In the genomic region with DNA sequence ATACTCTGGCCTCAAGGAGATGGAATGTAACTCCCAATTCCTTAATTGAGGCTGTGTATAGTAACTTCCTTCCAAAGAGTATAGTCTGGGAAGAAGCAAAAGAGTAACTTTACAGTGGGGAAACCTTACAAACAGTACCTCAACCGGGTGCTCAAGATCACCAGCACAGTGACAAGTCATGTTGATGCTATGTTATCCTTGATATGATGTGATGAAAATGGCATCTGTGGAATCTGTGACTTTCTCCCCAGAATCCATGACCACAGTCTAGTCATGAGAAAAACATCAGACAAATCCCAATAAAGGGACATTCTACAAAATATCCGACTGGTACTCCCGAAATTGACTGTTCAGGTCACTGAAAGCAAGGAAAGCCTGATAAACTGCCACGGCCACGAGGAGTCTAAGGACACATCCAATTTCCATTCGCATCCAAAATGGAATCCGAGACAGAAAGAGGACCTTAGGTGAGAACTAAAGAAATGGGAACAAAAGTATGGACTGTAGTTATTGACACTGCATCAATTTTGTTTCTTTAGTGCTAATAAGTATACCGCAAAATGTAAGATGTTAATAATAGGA, we compare ENCODE assay signal across 15 cellular contexts.
A peak's percentile ranks its signal among the peaks of the same experiment; 100 is the strongest.
DNase-seq lines count a peak whose midpoint lies in the region; ATAC-seq, FAIRE-seq and TF ChIP-seq lines count a peak whose summit lies in the region.
"Had no signal": no experiment of that assay in that cellular context is flagged by ENCODE, and none has a peak within 500 bp of the region (broad histone marks: within the 10 kb centered on the region; RNA-seq: fewer than 3 reads in every experiment).

No MANE protein-coding gene starts in this region.

- H3K4me1 ChIP-seq in mesendoderm (ENCODE audit: control insufficient read depth, low read depth, low read length) = no peaks in the 10 kb centered on the region
- H3K4me1 ChIP-seq in CD8-positive, alpha-beta memory T cell (ENCODE audit: insufficient read depth, low read length) = no peaks in the 10 kb centered on the region
- no peaks in the 10 kb centered on the region for H3K4me1 ChIP-seq in upper lobe of left lung
- H3K4me1 ChIP-seq: colonic mucosa had no signal

- H3K9me3 Mint-ChIP-seq in CD8-positive, alpha-beta memory T cell = no peaks in the 10 kb centered on the region
- H3K9me3 Mint-ChIP-seq in Calu3 (ENCODE audit: low read depth, unreplicated experiment) = no peaks in the 10 kb centered on the region

- H3K36me3 ChIP-seq in bronchial epithelial cell (ENCODE audit: control insufficient read depth, insufficient read depth, low read length) (no peaks in the 10 kb centered on the region), mesendoderm (ENCODE audit: control insufficient read depth, insufficient read depth, low read length) (no peaks in the 10 kb centered on the region), upper lobe of left lung (no peaks in the 10 kb centered on the region)
- H3K36me3 ChIP-seq in CD8-positive, alpha-beta memory T cell (ENCODE audit: insufficient read depth, low read length) = no peaks in the 10 kb centered on the region
- H3K36me3 ChIP-seq: colonic mucosa had no signal

- H2AK5ac ChIP-seq in mesendoderm (ENCODE audit: low read length) = no peak overlapping the region

- H3K27ac ChIP-seq in mesendoderm (ENCODE audit: low read depth, low read length) (no peak overlapping the region), upper lobe of left lung (no peak overlapping the region)
- H3K27ac ChIP-seq in CD8-positive, alpha-beta memory T cell (ENCODE audit: low read depth, low read length) = no peak overlapping the region
- H3K27ac ChIP-seq: colonic mucosa had no signal

- no TSS peak for BruUV-seq in Calu3 (replicated peaks; lab: Mats Ljungman, UMichigan)

- intact Hi-C loops in Calu3 (cut with micrococcal nuclease; ENCODE audit: unreplicated experiment) = no loop called here

- H3K56ac ChIP-seq in mesendoderm (ENCODE audit: low read length) = no peak overlapping the region

- no peaks in the 10 kb centered on the region for H3K79me1 ChIP-seq in mesendoderm (ENCODE audit: low read length)

- no peak for FAIRE-seq in bronchial epithelial cell (lab: Jason Lieb, UNC)

- no peak overlapping the region for H3K4me3 Mint-ChIP-seq in CD8-positive, alpha-beta memory T cell
- no peak overlapping the region for H3K4me3 Mint-ChIP-seq in Calu3 (ENCODE audit: low read depth, unreplicated experiment)

- POLR2A ChIA-PET in CD8-positive, alpha-beta memory T cell (lab: Charles Lee) = no interaction called here

- H3K4me1 Mint-ChIP-seq in CD8-positive, alpha-beta memory T cell = no peaks in the 10 kb centered on the region
- peaks cover 10% of the 10 kb centered on the region for H3K4me1 Mint-ChIP-seq in Calu3 (ENCODE audit: low read depth, unreplicated experiment)

- H3K23ac ChIP-seq in mesendoderm (ENCODE audit: low read length) = no peak overlapping the region

- H3K9ac ChIP-seq in mesendoderm (ENCODE audit: low read length) = no peak overlapping the region

- no peak overlapping the region for H3K18ac ChIP-seq in mesendoderm (ENCODE audit: low read length)

- no peak overlapping the region for H3K27ac Mint-ChIP-seq in CD8-positive, alpha-beta memory T cell
- H3K27ac Mint-ChIP-seq in Calu3 (ENCODE audit: unreplicated experiment) = no peak overlapping the region

- no peaks in the 10 kb centered on the region for H3K36me3 Mint-ChIP-seq in CD8-positive, alpha-beta memory T cell
- no peaks in the 10 kb centered on the region for H3K36me3 Mint-ChIP-seq in Calu3 (ENCODE audit: insufficient read depth, unreplicated experiment)

- no peak for TF ChIP-seq EP300 in upper lobe of left lung (IDR thresholded peaks at IDR 0.05)

- no peak for ATAC-seq in upper lobe of left lung (ENCODE audit: low FRiP score in 2 of 2)

- no peak overlapping the region for H4K5ac ChIP-seq in mesendoderm (ENCODE audit: low read length)

- H3K79me2 ChIP-seq in mesendoderm (ENCODE audit: control insufficient read depth, insufficient read depth, low read length) = no peaks in the 10 kb centered on the region

- WGBS in mesendoderm (ENCODE audit: extremely low coverage, insufficient coverage, low lambda C conversion rate) = no CpG with 5 or more reads among the region's 8 CpGs
- 88 to 89% methylated on average over 8 of the region's 8 CpGs for WGBS in upper lobe of left lung, 2 donors

- H3K9me3 ChIP-seq in CD8-positive, alpha-beta memory T cell (ENCODE audit: low read length) = no peaks in the 10 kb centered on the region
- no peaks in the 10 kb centered on the region for H3K9me3 ChIP-seq in upper lobe of left lung
- H3K9me3 ChIP-seq: colonic mucosa had no signal

- no peak overlapping the region for H2BK15ac ChIP-seq in mesendoderm (replicated peaks; ENCODE audit: low read depth)

- H3K4me3 ChIP-seq in bronchial epithelial cell (ENCODE audit: low read depth, low read length) = no peak overlapping the region
- H3K4me3 ChIP-seq in mesendoderm (ENCODE audit: low read length) = no peak overlapping the region
- no peak overlapping the region for H3K4me3 ChIP-seq in CD8-positive, alpha-beta memory T cell (ENCODE audit: low read length)
- H3K4me3 ChIP-seq in upper lobe of left lung = no peak overlapping the region
- H3K4me3 ChIP-seq: colonic mucosa had no signal

- H3K27me3 Mint-ChIP-seq in CD8-positive, alpha-beta memory T cell = peaks cover 19 to 27% of the 10 kb centered on the region in 2 donors
- H3K27me3 Mint-ChIP-seq in Calu3 (ENCODE audit: unreplicated experiment) = no peaks in the 10 kb centered on the region

- DNase-seq in AG20443 (ENCODE audit: low spot score) (peak; percentile 84), NCI-H226 (peak; percentile 84), bronchial epithelial cell (ENCODE audit: low read depth) (peak; percentile 44), mesendoderm (peak; percentile 87), Calu3 (no peak), T-helper 9 cell (no peak), upper lobe of left lung (no peak)
- no peak for DNase-seq in CD8-positive, alpha-beta memory T cell
- DNase-seq: activated gamma-delta T cell; colonic mucosa; glutamatergic neuron; GOT3; NCI-H1436; NCI-H526 treated with DMSO at 0.1 percent for 48 hours; stimulated activated naive CD4-positive, alpha-beta T cell had no signal

- TF ChIP-seq CTCF in bronchial epithelial cell (IDR thresholded peaks at IDR 0.05; ENCODE audit: insufficient read depth, low read length, severe bottlenecking) = no peak
- no peak for TF ChIP-seq CTCF in Calu3 (IDR thresholded peaks at IDR 0.05; ENCODE audit: unreplicated experiment)
- TF ChIP-seq CTCF in upper lobe of left lung (IDR thresholded peaks at IDR 0.05) = no peak

- no peaks in the 10 kb centered on the region for H3K27me3 ChIP-seq in bronchial epithelial cell (ENCODE audit: control insufficient read depth, insufficient read depth, low read length)
- no peaks in the 10 kb centered on the region for H3K27me3 ChIP-seq in mesendoderm (ENCODE audit: insufficient read depth, low read length, poor library complexity)
- H3K27me3 ChIP-seq in CD8-positive, alpha-beta memory T cell (ENCODE audit: insufficient read depth, low read length, poor library complexity, severe bottlenecking) = no peaks in the 10 kb centered on the region
- no peaks in the 10 kb centered on the region for H3K27me3 ChIP-seq in upper lobe of left lung
- H3K27me3 ChIP-seq: colonic mucosa had no signal

- H2BK5ac ChIP-seq in mesendoderm (ENCODE audit: low read length) = no peak overlapping the region

- no peak overlapping the region for H3K4me2 ChIP-seq in mesendoderm (ENCODE audit: low read length)

- no peak for TF ChIP-seq POLR2A in upper lobe of left lung (IDR thresholded peaks at IDR 0.05)

- H4K8ac ChIP-seq in mesendoderm (ENCODE audit: low read depth, low read length) = no peak overlapping the region

- CTCF ChIA-PET in CD8-positive, alpha-beta memory T cell (lab: Charles Lee) = no interaction called here
- CTCF ChIA-PET in Calu3 (lab: Charles Lee) = no interaction called here

- no peak overlapping the region for H2BK120ac ChIP-seq in mesendoderm (ENCODE audit: low read depth, low read length)

- no peak overlapping the region for H3K4ac ChIP-seq in mesendoderm (ENCODE audit: low read depth, low read length)

Comparison
In these comparisons a context has a peak if more than half of its experiments do, and no peak if none do; other contexts are left out.
1. DNase-seq: peak in AG20443 (single experiment), NCI-H226 (single experiment), bronchial epithelial cell (single experiment) and mesendoderm (single experiment); none in CD8-positive, alpha-beta memory T cell (0 of 5), Calu3 (single experiment), T-helper 9 cell (single experiment) and upper lobe of left lung (0 of 2).